ENCODE assay signal across 12 cellular contexts in genomic region chr16:69772560-69773254, GRCh38. TPM values are rescaled to one million over a fixed set of nuclear protein-coding genes. Genes with fewer than 3 reads are reported as not detected.
DNase-seq lines count a peak whose midpoint lies in the region; ATAC-seq and TF ChIP-seq lines count a peak whose summit lies in the region.
"Had no signal": no experiment of that assay in that cellular context is flagged by ENCODE, and none has a peak within 500 bp of the region (broad histone marks: within the 10 kb centered on the region; RNA-seq: fewer than 3 reads in every experiment).

No MANE protein-coding gene starts in this region.

- H3K4me3 Mint-ChIP-seq in activated naive CD8-positive, alpha-beta T cell treated with anti-CD3 and anti-CD28 coated beads, Interleukin-2, amount 50 U/mL, for 24 hours: peak overlapping the region; percentile 34
- H3K4me3 Mint-ChIP-seq: central memory CD8-positive, alpha-beta T cell had no signal

- peaks cover 14% of the 10 kb centered on the region for H3K9me3 Mint-ChIP-seq in activated naive CD8-positive, alpha-beta T cell treated with anti-CD3 and anti-CD28 coated beads, Interleukin-2, amount 50 U/mL, for 24 hours

- H3K4me3 ChIP-seq in lower lobe of right lung: peak overlapping the region; percentile 3

- ATAC-seq in activated naive CD8-positive, alpha-beta T cell treated with anti-CD3 and anti-CD28 coated beads, Interleukin-2, amount 50 U/mL, for 24 hours: peak; percentile 83
- peak; percentile 6 to 41 for ATAC-seq in lower lobe of right lung
- no peak for ATAC-seq in foreskin keratinocyte
- no peak for ATAC-seq in HG03196 (IDR thresholded peaks at IDR 0.05; ENCODE audit: unreplicated experiment)

- TF ChIP-seq CTCF in lower lobe of right lung (IDR thresholded peaks at IDR 0.05) (no peak), foreskin keratinocyte (conservative IDR thresholded peaks at IDR 0.05) (no peak)

- H3K9me3 ChIP-seq in lower lobe of right lung: peaks cover 13% of the 10 kb centered on the region

- H3K4me1 ChIP-seq in lower lobe of right lung: peaks cover 39% of the 10 kb centered on the region
- no peaks in the 10 kb centered on the region for H3K4me1 ChIP-seq in foreskin keratinocyte

- peak; percentile 2 for DNase-seq in stimulated activated naive CD4-positive, alpha-beta T cell treated with Interleukin-2 at 50 U/mL for 16 hours (lab: John Stamatoyannopoulos, UW)
- no peak for DNase-seq in stimulated activated naive CD4-positive, alpha-beta T cell (lab: John Stamatoyannopoulos, UW)
- DNase-seq in activated naive CD8-positive, alpha-beta T cell treated with anti-CD3 and anti-CD28 coated beads, Interleukin-2, amount 50 U/mL, for 24 hours: peak; percentile 31
- DNase-seq in lower lobe of right lung (no peak), NCI-H82 (lab: John Stamatoyannopoulos, UW) (no peak), foreskin keratinocyte (no peak), ecto neural progenitor cell (ENCODE audit: low spot score) (no peak)
- DNase-seq: activated CD4-positive, alpha-beta T cell treated with anti-CD3 and anti-CD28 coated beads for 4 hours; CD8-positive, alpha-beta memory T cell; NCI-H1048 had no signal

- no peaks in the 10 kb centered on the region for H3K27me3 ChIP-seq in lower lobe of right lung (ENCODE audit: low read depth)
- no peaks in the 10 kb centered on the region for H3K27me3 ChIP-seq in foreskin keratinocyte

- H3K27me3 Mint-ChIP-seq in activated naive CD8-positive, alpha-beta T cell treated with anti-CD3 and anti-CD28 coated beads, Interleukin-2, amount 50 U/mL, for 24 hours: no peaks in the 10 kb centered on the region
- H3K27me3 Mint-ChIP-seq: CD8-positive, alpha-beta memory T cell; central memory CD8-positive, alpha-beta T cell had no signal

- peak overlapping the region; percentile 73 for H3K27ac Mint-ChIP-seq in activated naive CD8-positive, alpha-beta T cell treated with anti-CD3 and anti-CD28 coated beads, Interleukin-2, amount 50 U/mL, for 24 hours

- peak overlapping the region; percentile 41 for H3K27ac ChIP-seq in lower lobe of right lung
- no peak overlapping the region for H3K27ac ChIP-seq in foreskin keratinocyte

- intact Hi-C loops in lower lobe of right lung (cut with DNase I): no loop called here

- no peaks in the 10 kb centered on the region for H3K36me3 ChIP-seq in lower lobe of right lung

- H3K4me1 Mint-ChIP-seq in activated naive CD8-positive, alpha-beta T cell treated with anti-CD3 and anti-CD28 coated beads, Interleukin-2, amount 50 U/mL, for 24 hours: peaks cover 42% of the 10 kb centered on the region

- H3K36me3 Mint-ChIP-seq in activated naive CD8-positive, alpha-beta T cell treated with anti-CD3 and anti-CD28 coated beads, Interleukin-2, amount 50 U/mL, for 24 hours (ENCODE audit: low read depth): peaks cover 26% of the 10 kb centered on the region

RNA-seq across cellular contexts. Expression of gene WWP2, which starts 10.6 kb away (rescaled TPM):
- 83.7 TPM for total RNA-seq in lower lobe of right lung
- 24.3 and 26.3 TPM in 2 replicates for total RNA-seq in foreskin keratinocyte
- 12.4 and 13.1 TPM in 2 replicates for polyA plus RNA-seq in foreskin keratinocyte

RNA-seq across cellular contexts. Expression of gene NOB1, which starts 18.0 kb away (rescaled TPM):
- total RNA-seq in lower lobe of right lung: 30.3 TPM
- total RNA-seq in foreskin keratinocyte: 47.3 and 59.3 TPM in 2 replicates
- polyA plus RNA-seq in foreskin keratinocyte: 65.6 and 74.9 TPM in 2 replicates

RNA-seq across cellular contexts. Expression of gene NQO1, which starts 46.3 kb away (rescaled TPM):
- total RNA-seq in lower lobe of right lung: 57.8 TPM
- total RNA-seq in foreskin keratinocyte: 137 and 164 TPM in 2 replicates
- polyA plus RNA-seq in foreskin keratinocyte: 154 and 183 TPM in 2 replicates

Comparison
In these comparisons a context has a peak if more than half of its experiments do, and no peak if none do; other contexts are left out.
1. DNase-seq: peak in stimulated activated naive CD4-positive, alpha-beta T cell treated with Interleukin-2 at 50 U/mL for 16 hours (single experiment) and activated naive CD8-positive, alpha-beta T cell treated with anti-CD3 and anti-CD28 coated beads, Interleukin-2, amount 50 U/mL, for 24 hours (single experiment); none in stimulated activated naive CD4-positive, alpha-beta T cell (0 of 6), lower lobe of right lung (single experiment), NCI-H82 (single experiment), foreskin keratinocyte (0 of 2) and ecto neural progenitor cell (single experiment).
2. ATAC-seq: peak in activated naive CD8-positive, alpha-beta T cell treated with anti-CD3 and anti-CD28 coated beads, Interleukin-2, amount 50 U/mL, for 24 hours (single experiment) and lower lobe of right lung (2 of 2); none in foreskin keratinocyte (single experiment) and HG03196 (single experiment).